8 cellular contexts compared by ENCODE assay signal in the genomic region with DNA sequence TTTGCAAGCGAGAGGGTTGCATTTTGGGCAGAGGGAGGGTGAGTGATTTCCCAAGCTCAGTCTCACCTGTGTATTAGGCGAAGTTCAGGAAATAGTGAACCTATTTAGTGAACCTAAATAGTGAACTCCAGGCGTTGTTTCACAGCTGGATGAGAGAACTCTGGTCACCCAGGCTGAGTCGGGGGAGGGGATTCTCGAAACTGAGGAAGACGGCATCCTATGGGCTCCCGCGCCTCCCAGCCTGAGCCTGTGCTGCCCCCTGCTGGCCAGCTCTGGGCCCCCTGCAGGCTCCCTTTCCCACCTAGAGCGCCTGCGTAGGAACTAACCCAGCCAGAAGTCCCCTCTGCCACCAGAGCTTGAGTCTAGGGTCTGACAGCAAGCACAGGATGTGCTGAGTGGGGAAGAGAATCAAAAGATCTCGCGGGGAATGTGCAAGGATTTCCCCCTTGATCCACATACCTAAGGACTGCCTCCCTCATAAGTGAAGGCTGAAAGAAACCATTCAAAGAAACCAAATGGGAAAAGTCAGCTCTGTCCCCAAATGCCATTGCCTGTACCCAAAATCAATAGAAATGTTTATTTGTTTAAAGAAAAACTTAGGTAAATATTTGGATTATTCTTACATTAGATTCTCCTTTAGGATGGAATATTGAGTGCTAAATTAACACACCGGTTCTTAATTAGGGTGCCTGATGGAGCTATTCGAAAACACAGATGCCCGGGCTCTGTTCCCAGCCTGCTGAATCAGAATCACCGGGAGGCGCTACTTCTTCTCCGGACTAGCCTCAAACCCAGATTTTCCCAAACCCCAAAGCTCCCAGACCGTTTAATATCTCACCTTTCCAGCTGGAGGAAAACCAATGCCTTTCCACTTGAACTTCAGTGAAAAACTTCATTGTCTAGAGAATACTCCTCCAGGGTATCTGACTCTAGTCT. TPM values are rescaled to one million over a fixed set of nuclear protein-coding genes. Genes with fewer than 3 reads are reported as not detected.
A peak's percentile ranks its signal among the peaks of the same experiment; 100 is the strongest.
DNase-seq lines count a peak whose midpoint lies in the region; ATAC-seq and TF ChIP-seq lines count a peak whose summit lies in the region.

No MANE protein-coding gene starts in this region.

- H3K27me3 Mint-ChIP-seq in stimulated activated naive CD8-positive, alpha-beta T cell treated with anti-CD3 and anti-CD28 coated beads, Interleukin-15, Interleukin-2, amounts not matched to agents 100 ng/mL and 50 ng/mL, for 24 hours, result peaks cover 25% of the 10 kb centered on the region

- no peak overlapping the region for H3K27ac ChIP-seq in 22Rv1
- H3K27ac ChIP-seq in esophagus squamous epithelium, result no peak overlapping the region
- no peak overlapping the region for H3K27ac ChIP-seq in neural cell (ENCODE audit: low read length)

- H3K27me3 ChIP-seq in NT2/D1 (ENCODE audit: insufficient read depth, insufficient read length) (no peaks in the 10 kb centered on the region), esophagus squamous epithelium (peaks cover 0 to 64% (median 0%) of the 10 kb centered on the region in 4 donors), neural cell (ENCODE audit: insufficient read depth, low read depth, low read length) (no peaks in the 10 kb centered on the region)

- no peak for TF ChIP-seq EP300 in neural cell (conservative IDR thresholded peaks at IDR 0.05; ENCODE audit: poor library complexity, severe bottlenecking)

- DNase-seq in NT2/D1 (ENCODE audit: low read depth, low spot score) (peak; percentile 78), activated T-cell treated with anti-CD3 and anti-CD28 coated beads for 24 hours (ENCODE audit: low read depth) (peak; percentile 69), esophagus squamous epithelium (lab: John Stamatoyannopoulos, UW) (no peak)

- H3K9me2 ChIP-seq in neural cell (ENCODE audit: insufficient read depth, low read length), result no peaks in the 10 kb centered on the region

- H3K36me3 Mint-ChIP-seq in stimulated activated naive CD8-positive, alpha-beta T cell treated with anti-CD3 and anti-CD28 coated beads, Interleukin-15, Interleukin-2, amounts not matched to agents 100 ng/mL and 50 ng/mL, for 24 hours (ENCODE audit: low read depth), result no peaks in the 10 kb centered on the region

- H3K9me3 ChIP-seq in NT2/D1 (ENCODE audit: insufficient read depth, low read length) (no peaks in the 10 kb centered on the region), esophagus squamous epithelium (no peaks in the 10 kb centered on the region), neural cell (ENCODE audit: low read length) (no peaks in the 10 kb centered on the region)

- peak; percentile 81 for TF ChIP-seq RAD21 in neural cell (conservative IDR thresholded peaks at IDR 0.05)

- H3K4me1 ChIP-seq in NT2/D1 (ENCODE audit: insufficient read depth, insufficient read length) (no peaks in the 10 kb centered on the region), esophagus squamous epithelium (peaks cover 0 to 5% (median 0%) of the 10 kb centered on the region in 3 donors)

- no peaks in the 10 kb centered on the region for H3K79me2 ChIP-seq in neural cell (replicated peaks; ENCODE audit: insufficient read depth, low read length)

- TF ChIP-seq CTCF in 22Rv1 (IDR thresholded peaks at IDR 0.05) (peak; percentile 97), esophagus squamous epithelium (IDR thresholded peaks at IDR 0.05) (peak; percentile 58 to 84 (median 73)), neural cell (IDR thresholded peaks at IDR 0.05; ENCODE audit: poor library complexity, severe bottlenecking) (peak; percentile 86)

- H3K4me2 ChIP-seq in neural cell (ENCODE audit: low read length), result no peak overlapping the region

- ATAC-seq in GM18502 (IDR thresholded peaks at IDR 0.05; ENCODE audit: poor library complexity, unreplicated experiment) (peak; percentile 51), HG03457 (IDR thresholded peaks at IDR 0.05; ENCODE audit: unreplicated experiment) (peak; percentile 38)

- TF ChIP-seq POLR2A in esophagus squamous epithelium (IDR thresholded peaks at IDR 0.05), result no peak

- H3K4me3 ChIP-seq in NT2/D1 (ENCODE audit: insufficient read length, low read depth) (no peak overlapping the region), esophagus squamous epithelium (no peak overlapping the region), neural cell (ENCODE audit: low read length) (no peak overlapping the region)

- no peaks in the 10 kb centered on the region for H3K9me3 Mint-ChIP-seq in stimulated activated naive CD8-positive, alpha-beta T cell treated with anti-CD3 and anti-CD28 coated beads, Interleukin-15, Interleukin-2, amounts not matched to agents 100 ng/mL and 50 ng/mL, for 24 hours

- peak overlapping the region; percentile 43 for H3K4me3 Mint-ChIP-seq in stimulated activated naive CD8-positive, alpha-beta T cell treated with anti-CD3 and anti-CD28 coated beads, Interleukin-15, Interleukin-2, amounts not matched to agents 100 ng/mL and 50 ng/mL, for 24 hours

- H3K9ac ChIP-seq in NT2/D1 (ENCODE audit: insufficient read length, low read depth) (peak overlapping the region; percentile 32), neural cell (ENCODE audit: low read length) (no peak overlapping the region)

- no peak overlapping the region for H3K27ac Mint-ChIP-seq in stimulated activated naive CD8-positive, alpha-beta T cell treated with anti-CD3 and anti-CD28 coated beads, Interleukin-15, Interleukin-2, amounts not matched to agents 100 ng/mL and 50 ng/mL, for 24 hours

- H3K36me3 ChIP-seq in NT2/D1 (ENCODE audit: insufficient read depth, insufficient read length, low read length) (no peaks in the 10 kb centered on the region), esophagus squamous epithelium (no peaks in the 10 kb centered on the region), neural cell (ENCODE audit: insufficient read depth, low read length) (no peaks in the 10 kb centered on the region)

- peaks cover 21% of the 10 kb centered on the region for H3K4me1 Mint-ChIP-seq in stimulated activated naive CD8-positive, alpha-beta T cell treated with anti-CD3 and anti-CD28 coated beads, Interleukin-15, Interleukin-2, amounts not matched to agents 100 ng/mL and 50 ng/mL, for 24 hours (ENCODE audit: low read depth)

- WGBS in esophagus squamous epithelium, 2 donors, result 11 to 14% methylated on average over 17 to 19 of the region's 19 CpGs

- H3F3A ChIP-seq in neural cell (ENCODE audit: insufficient read depth, low read length, poor library complexity, severe bottlenecking), result no peaks in the 10 kb centered on the region

- no peak overlapping the region for H2AFZ ChIP-seq in neural cell (ENCODE audit: low read depth, low read length)

- H4K20me1 ChIP-seq in neural cell (ENCODE audit: insufficient read depth), result no peaks in the 10 kb centered on the region

- intact Hi-C loops in esophagus squamous epithelium (cut with DNase I), result loop anchor here (10.0 kb wide), 1 partner anchor 196 kb away; no protein-coding TSS in a partner anchor

TF ChIP-seq in neural cell, 6 proteins besides CTCF, POLR2A, EP300 and RAD21:
- TF ChIP-seq, protein P1, sequence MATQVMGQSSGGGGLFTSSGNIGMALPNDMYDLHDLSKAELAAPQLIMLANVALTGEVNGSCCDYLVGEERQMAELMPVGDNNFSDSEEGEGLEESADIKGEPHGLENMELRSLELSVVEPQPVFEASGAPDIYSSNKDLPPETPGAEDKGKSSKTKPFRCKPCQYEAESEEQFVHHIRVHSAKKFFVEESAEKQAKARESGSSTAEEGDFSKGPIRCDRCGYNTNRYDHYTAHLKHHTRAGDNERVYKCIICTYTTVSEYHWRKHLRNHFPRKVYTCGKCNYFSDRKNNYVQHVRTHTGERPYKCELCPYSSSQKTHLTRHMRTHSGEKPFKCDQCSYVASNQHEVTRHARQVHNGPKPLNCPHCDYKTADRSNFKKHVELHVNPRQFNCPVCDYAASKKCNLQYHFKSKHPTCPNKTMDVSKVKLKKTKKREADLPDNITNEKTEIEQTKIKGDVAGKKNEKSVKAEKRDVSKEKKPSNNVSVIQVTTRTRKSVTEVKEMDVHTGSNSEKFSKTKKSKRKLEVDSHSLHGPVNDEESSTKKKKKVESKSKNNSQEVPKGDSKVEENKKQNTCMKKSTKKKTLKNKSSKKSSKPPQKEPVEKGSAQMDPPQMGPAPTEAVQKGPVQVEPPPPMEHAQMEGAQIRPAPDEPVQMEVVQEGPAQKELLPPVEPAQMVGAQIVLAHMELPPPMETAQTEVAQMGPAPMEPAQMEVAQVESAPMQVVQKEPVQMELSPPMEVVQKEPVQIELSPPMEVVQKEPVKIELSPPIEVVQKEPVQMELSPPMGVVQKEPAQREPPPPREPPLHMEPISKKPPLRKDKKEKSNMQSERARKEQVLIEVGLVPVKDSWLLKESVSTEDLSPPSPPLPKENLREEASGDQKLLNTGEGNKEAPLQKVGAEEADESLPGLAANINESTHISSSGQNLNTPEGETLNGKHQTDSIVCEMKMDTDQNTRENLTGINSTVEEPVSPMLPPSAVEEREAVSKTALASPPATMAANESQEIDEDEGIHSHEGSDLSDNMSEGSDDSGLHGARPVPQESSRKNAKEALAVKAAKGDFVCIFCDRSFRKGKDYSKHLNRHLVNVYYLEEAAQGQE (IDR thresholded peaks at IDR 0.05; ENCODE audit: borderline replicate concordance), result no peak
- TF ChIP-seq POLR2AphosphoS5 (IDR thresholded peaks at IDR 0.05) (no peak), EZH2 (IDR thresholded peaks at IDR 0.05; ENCODE audit: borderline replicate concordance, insufficient read depth, low read length, poor library complexity, severe bottlenecking) (no peak), MXI1 (conservative IDR thresholded peaks at IDR 0.05; ENCODE audit: poor library complexity, severe bottlenecking) (no peak), SMC3 (conservative IDR thresholded peaks at IDR 0.05; ENCODE audit: poor library complexity) (peak; percentile 75), TAF1 (IDR thresholded peaks at IDR 0.05; ENCODE audit: low read depth) (no peak)

RNA-seq across cellular contexts. Expression of a gene that starts 14.8 kb away (rescaled TPM):
- 10 to 100 TPM in 2 of 4 donors, 1 to 10 TPM in 2; 6.5 to 11.8 (median 9.8) TPM for total RNA-seq in esophagus squamous epithelium
- polyA plus RNA-seq in neural cell, result not detected in 2 replicates
- not detected in 2 replicates for polyA minus RNA-seq in neural cell

RNA-seq across cellular contexts. Expression of a gene that starts 34.3 kb away (rescaled TPM):
- not detected for total RNA-seq in esophagus squamous epithelium
- 0.14 TPM in 1 of 2 replicates, not detected in the other for polyA plus RNA-seq in neural cell
- not detected in 2 replicates for polyA minus RNA-seq in neural cell
